Comparison of ENCODE assay signal across 8 cellular contexts in genomic region chrX:24241822-24242648, GRCh38.
A peak's percentile ranks its signal among the peaks of the same experiment; 100 is the strongest.
DNase-seq lines count a peak whose midpoint lies in the region; ATAC-seq lines count a peak whose summit lies in the region.

No MANE protein-coding gene starts in this region.

- peaks cover 44% of the 10 kb centered on the region for H3K4me1 ChIP-seq in ACC112 (ENCODE audit: control insufficient read depth, insufficient read depth, low read length, unreplicated experiment)
- no peaks in the 10 kb centered on the region for H3K4me1 ChIP-seq in naive thymus-derived CD4-positive, alpha-beta T cell (ENCODE audit: control insufficient read depth in 2 of 2, insufficient read depth in 2 of 2, low read length in 2 of 2)

- POLR2A ChIA-PET in naive thymus-derived CD4-positive, alpha-beta T cell (lab: Charles Lee), result interaction anchor here (1.1 kb wide), 1 partner anchor 188 kb away, joined by 3 read pairs; no protein-coding TSS in a partner anchor

- peaks cover 0 to 13% of the 10 kb centered on the region in 2 donors for H3K27me3 Mint-ChIP-seq in effector memory CD8-positive, alpha-beta T cell
- peaks cover 0 to 2% (median 0%) of the 10 kb centered on the region in 5 donors for H3K27me3 Mint-ChIP-seq in naive thymus-derived CD4-positive, alpha-beta T cell

- no peaks in the 10 kb centered on the region for H3K79me2 ChIP-seq in ACC112 (ENCODE audit: control insufficient read depth, insufficient read depth, low read length, unreplicated experiment)

- DNase-seq in GM03348 (ENCODE audit: low spot score), result peak; percentile 31
- DNase-seq in NCI-H526 treated with DMSO at 0.1 percent for 48 hours (lab: John Stamatoyannopoulos, UW), result peak; percentile 29
- no peak for DNase-seq in effector memory CD8-positive, alpha-beta T cell
- peak in 5 of 9 donors; percentile 4 to 41 (median 28) for DNase-seq in naive thymus-derived CD4-positive, alpha-beta T cell
- DNase-seq in NCI-H187 treated with DMSO at 0.1 percent for 48 hours (lab: John Stamatoyannopoulos, UW), result no peak

- no peaks in the 10 kb centered on the region for H3K4me1 Mint-ChIP-seq in effector memory CD8-positive, alpha-beta T cell (ENCODE audit: low read depth in 2 of 2)
- peaks cover 0 to 4% (median 0%) of the 10 kb centered on the region in 7 donors for H3K4me1 Mint-ChIP-seq in naive thymus-derived CD4-positive, alpha-beta T cell

- CTCF ChIA-PET in naive thymus-derived CD4-positive, alpha-beta T cell (lab: Charles Lee), result interaction anchor here (0.6 to 1.0 kb wide), 4 partner anchors 188 to 398 kb away, joined by 3 to 6 read pairs (median 3); no protein-coding TSS in a partner anchor

- no peak overlapping the region for H3K4me3 Mint-ChIP-seq in effector memory CD8-positive, alpha-beta T cell
- H3K4me3 Mint-ChIP-seq in naive thymus-derived CD4-positive, alpha-beta T cell, result no peak overlapping the region

- no peaks in the 10 kb centered on the region for H3K9me3 Mint-ChIP-seq in effector memory CD8-positive, alpha-beta T cell
- peaks cover 0 to 1% (median 0%) of the 10 kb centered on the region in 11 donors for H3K9me3 Mint-ChIP-seq in naive thymus-derived CD4-positive, alpha-beta T cell

- no peaks in the 10 kb centered on the region for H3K36me3 Mint-ChIP-seq in effector memory CD8-positive, alpha-beta T cell (ENCODE audit: insufficient read depth)
- no peaks in the 10 kb centered on the region for H3K36me3 Mint-ChIP-seq in naive thymus-derived CD4-positive, alpha-beta T cell

- H3K4me3 ChIP-seq in ACC112 (ENCODE audit: low read depth, low read length), result peak overlapping the region; percentile 14; the same call in 1 of the 2 replicates
- H3K4me3 ChIP-seq in naive thymus-derived CD4-positive, alpha-beta T cell (ENCODE audit: low read length), result no peak overlapping the region

- intact Hi-C loops in naive thymus-derived CD4-positive, alpha-beta T cell (cut with micrococcal nuclease), result loop anchor here (1.0 kb wide), 3 partner anchors 92 to 334 kb away; partner anchors contain the start of gene CXorf58 (in 1 of the 2)

- ATAC-seq in HG02870 (IDR thresholded peaks at IDR 0.05; ENCODE audit: unreplicated experiment), result peak; percentile 22
- ATAC-seq in effector memory CD8-positive, alpha-beta T cell (replicated peaks), result peak; percentile 39
- peak; percentile 38 for ATAC-seq in naive thymus-derived CD4-positive, alpha-beta T cell
- no peak for ATAC-seq in GM18873 (IDR thresholded peaks at IDR 0.05; ENCODE audit: low FRiP score, unreplicated experiment)

- H3K27ac Mint-ChIP-seq in effector memory CD8-positive, alpha-beta T cell, result no peak overlapping the region
- peak overlapping the region in 1 of 9 donors; percentile 8 for H3K27ac Mint-ChIP-seq in naive thymus-derived CD4-positive, alpha-beta T cell

- no peaks in the 10 kb centered on the region for H3K9me3 ChIP-seq in naive thymus-derived CD4-positive, alpha-beta T cell (ENCODE audit: control insufficient read depth in 2 of 3, low read length in 3 of 3)

- peak overlapping the region; percentile 81 for H3K27ac ChIP-seq in ACC112 (ENCODE audit: low read depth, low read length)
- no peak overlapping the region for H3K27ac ChIP-seq in naive thymus-derived CD4-positive, alpha-beta T cell (ENCODE audit: low read depth, low read length)

- H2AFZ ChIP-seq in ACC112 (ENCODE audit: low read length, unreplicated experiment), result peak overlapping the region; percentile 31

- H3K27me3 ChIP-seq in ACC112 (ENCODE audit: insufficient read depth, low read length), result no peaks in the 10 kb centered on the region
- no peaks in the 10 kb centered on the region for H3K27me3 ChIP-seq in naive thymus-derived CD4-positive, alpha-beta T cell (ENCODE audit: control insufficient read depth in 2 of 2, insufficient read depth in 2 of 2, low read length in 2 of 2)

- no peaks in the 10 kb centered on the region for H3K36me3 ChIP-seq in ACC112 (ENCODE audit: insufficient read depth, low read length)
- no peaks in the 10 kb centered on the region for H3K36me3 ChIP-seq in naive thymus-derived CD4-positive, alpha-beta T cell (ENCODE audit: control insufficient read depth in 2 of 3, insufficient read depth in 3 of 3, low read length in 3 of 3)

Comparison
In these comparisons a context has a peak if more than half of its experiments do, and no peak if none do; other contexts are left out.
1. DNase-seq: peak in GM03348 (single experiment), NCI-H526 treated with DMSO at 0.1 percent for 48 hours (single experiment) and naive thymus-derived CD4-positive, alpha-beta T cell (5 of 9); none in effector memory CD8-positive, alpha-beta T cell (0 of 3) and NCI-H187 treated with DMSO at 0.1 percent for 48 hours (single experiment).